In the genomic region with DNA sequence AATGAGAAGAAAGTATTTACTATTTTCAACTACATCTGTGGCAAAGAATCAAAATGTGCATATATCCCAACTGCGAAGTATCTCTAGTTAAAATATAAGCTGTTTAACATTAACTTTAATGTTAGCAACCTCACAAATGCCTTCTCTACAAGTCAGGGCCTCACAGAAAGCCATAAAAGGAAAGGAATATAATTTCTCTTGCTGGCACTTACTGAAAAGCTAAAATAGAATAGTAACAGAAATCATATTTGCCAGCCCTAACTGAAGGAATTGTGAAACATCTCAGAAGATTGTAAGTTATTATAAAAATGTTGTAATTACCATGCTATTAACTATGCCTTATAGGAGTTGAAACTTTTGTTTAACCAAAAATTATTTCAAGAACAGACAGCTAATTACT, we compare ENCODE assay signal across 8 cellular contexts.
DNase-seq lines count a peak whose midpoint lies in the region; ATAC-seq and TF ChIP-seq lines count a peak whose summit lies in the region.

No MANE protein-coding gene starts in this region.

- no peak for TF ChIP-seq POLR2A in ovary (IDR thresholded peaks at IDR 0.05)

- peak overlapping the region; percentile 82 to 99 (median 89) for H3K4me3 Mint-ChIP-seq in CD4-positive, alpha-beta memory T cell
- H3K4me3 Mint-ChIP-seq in dendritic cell treated with granulocyte-macrophage colony-stimulating factor and Interleukin-4, amounts not matched to agents 40 ng/mL and 50 ng/mL, for 4 days: peak overlapping the region; percentile 73

- H3K18ac ChIP-seq in mesendoderm (ENCODE audit: low read length): no peak overlapping the region

- H3K9me3 Mint-ChIP-seq in CD4-positive, alpha-beta memory T cell: no peaks in the 10 kb centered on the region
- peaks cover 19% of the 10 kb centered on the region for H3K9me3 Mint-ChIP-seq in dendritic cell treated with granulocyte-macrophage colony-stimulating factor and Interleukin-4, amounts not matched to agents 40 ng/mL and 50 ng/mL, for 4 days

- peak overlapping the region; percentile 18 to 41 for H3K4me3 ChIP-seq in CD4-positive, alpha-beta memory T cell (ENCODE audit: low read length in 2 of 2)
- H3K4me3 ChIP-seq in ovary: peak overlapping the region; percentile 20
- H3K4me3 ChIP-seq in mesendoderm (ENCODE audit: low read length): no peak overlapping the region

- no peak overlapping the region for H2BK15ac ChIP-seq in mesendoderm (replicated peaks; ENCODE audit: low read depth)

- H3K4me1 ChIP-seq in CD4-positive, alpha-beta memory T cell (ENCODE audit: insufficient read depth, low read length): peaks cover 77% of the 10 kb centered on the region
- H3K4me1 ChIP-seq in ovary (ENCODE audit: insufficient read depth) (no peaks in the 10 kb centered on the region), mesendoderm (ENCODE audit: control insufficient read depth, low read depth, low read length) (no peaks in the 10 kb centered on the region)

- H3K56ac ChIP-seq in mesendoderm (ENCODE audit: low read length): no peak overlapping the region

- no peak for DNase-seq in CD4-positive, alpha-beta memory T cell
- DNase-seq in NAMALWA (ENCODE audit: low spot score) (peak; percentile 49), ovary (no peak), mesendoderm (no peak)

- H2BK5ac ChIP-seq in mesendoderm (ENCODE audit: low read length): no peak overlapping the region

- peak overlapping the region; percentile 75 for H3K27ac ChIP-seq in CD4-positive, alpha-beta memory T cell (ENCODE audit: low read depth, low read length)
- H3K27ac ChIP-seq in ovary (peak overlapping the region in 1 of 2 donors; percentile 49), mesendoderm (ENCODE audit: low read depth, low read length) (no peak overlapping the region)

- no peaks in the 10 kb centered on the region for H3K27me3 ChIP-seq in CD4-positive, alpha-beta memory T cell (ENCODE audit: insufficient read depth, low read length)
- H3K27me3 ChIP-seq in ovary (no peaks in the 10 kb centered on the region), mesendoderm (ENCODE audit: insufficient read depth, low read length, poor library complexity) (no peaks in the 10 kb centered on the region)

- H2BK120ac ChIP-seq in mesendoderm (ENCODE audit: low read depth, low read length): no peak overlapping the region

- H2AK5ac ChIP-seq in mesendoderm (ENCODE audit: low read length): no peak overlapping the region

- no peak for ATAC-seq in HG03025 (IDR thresholded peaks at IDR 0.05; ENCODE audit: low FRiP score, unreplicated experiment)
- no peak for ATAC-seq in GM18907 (IDR thresholded peaks at IDR 0.05; ENCODE audit: unreplicated experiment)
- ATAC-seq in GM21737 (IDR thresholded peaks at IDR 0.05; ENCODE audit: unreplicated experiment): no peak

- H4K8ac ChIP-seq in mesendoderm (ENCODE audit: low read depth, low read length): no peak overlapping the region

- TF ChIP-seq CTCF in ovary (IDR thresholded peaks at IDR 0.05): no peak

- intact Hi-C loops in CD4-positive, alpha-beta memory T cell (cut with micrococcal nuclease): loop anchor here (2.0 to 5.0 kb wide), 2 partner anchors 15 to 1441 kb away; partner anchors contain the start of gene SIAH2
- intact Hi-C loops in dendritic cell treated with granulocyte-macrophage colony-stimulating factor and Interleukin-4, amounts not matched to agents 40 ng/mL and 50 ng/mL, for 4 days (cut with micrococcal nuclease): loop anchor here (2.0 to 5.0 kb wide), 3 partner anchors 41 to 174 kb away; partner anchors contain the start of gene MBNL1
- intact Hi-C loops in ovary (cut with DNase I): no loop called here

- H3K4me2 ChIP-seq in mesendoderm (ENCODE audit: low read length): no peak overlapping the region

- no peak overlapping the region for H3K4ac ChIP-seq in mesendoderm (ENCODE audit: low read depth, low read length)

- H4K5ac ChIP-seq in mesendoderm (ENCODE audit: low read length): no peak overlapping the region

- POLR2A ChIA-PET in CD4-positive, alpha-beta memory T cell (lab: Charles Lee; ENCODE audit: partially characterized antibody): interaction anchor here (1.0 to 12.7 kb wide), 19 partner anchors 10 to 105 kb away, joined by 3 to 267 read pairs (median 5); partner anchors contain the start of gene MBNL1

- no peaks in the 10 kb centered on the region for H3K79me1 ChIP-seq in mesendoderm (ENCODE audit: low read length)

- no peaks in the 10 kb centered on the region for H3K79me2 ChIP-seq in mesendoderm (ENCODE audit: control insufficient read depth, insufficient read depth, low read length)

- H3K9me3 ChIP-seq in CD4-positive, alpha-beta memory T cell (ENCODE audit: control insufficient read depth in 1 of 2, low read length in 2 of 2): no peaks in the 10 kb centered on the region
- H3K9me3 ChIP-seq in ovary: no peaks in the 10 kb centered on the region

- H3K23ac ChIP-seq in mesendoderm (ENCODE audit: low read length): no peak overlapping the region

- CTCF ChIA-PET in CD4-positive, alpha-beta memory T cell (lab: Charles Lee; ENCODE audit: partially characterized antibody): interaction anchor here (0.7 to 1.8 kb wide), 8 partner anchors 9 to 75 kb away, joined by 3 to 11 read pairs (median 4); partner anchors contain the start of gene MBNL1

- H3K27ac Mint-ChIP-seq in CD4-positive, alpha-beta memory T cell: peak overlapping the region; percentile 91 to 96 (median 94)
- peak overlapping the region; percentile 100 for H3K27ac Mint-ChIP-seq in dendritic cell treated with granulocyte-macrophage colony-stimulating factor and Interleukin-4, amounts not matched to agents 40 ng/mL and 50 ng/mL, for 4 days

- H3K36me3 ChIP-seq in CD4-positive, alpha-beta memory T cell (ENCODE audit: insufficient read depth, low read length): no peaks in the 10 kb centered on the region
- H3K36me3 ChIP-seq in ovary: no peaks in the 10 kb centered on the region
- no peaks in the 10 kb centered on the region for H3K36me3 ChIP-seq in mesendoderm (ENCODE audit: control insufficient read depth, insufficient read depth, low read length)

- peaks cover 37 to 77% (median 56%) of the 10 kb centered on the region in 4 donors for H3K4me1 Mint-ChIP-seq in CD4-positive, alpha-beta memory T cell
- H3K4me1 Mint-ChIP-seq in dendritic cell treated with granulocyte-macrophage colony-stimulating factor and Interleukin-4, amounts not matched to agents 40 ng/mL and 50 ng/mL, for 4 days (ENCODE audit: low read depth): peaks cover 47% of the 10 kb centered on the region

- no peak overlapping the region for H3K9ac ChIP-seq in mesendoderm (ENCODE audit: low read length)

- H3K36me3 Mint-ChIP-seq in CD4-positive, alpha-beta memory T cell: peaks cover 0 to 6% of the 10 kb centered on the region in 2 donors
- H3K36me3 Mint-ChIP-seq in dendritic cell treated with granulocyte-macrophage colony-stimulating factor and Interleukin-4, amounts not matched to agents 40 ng/mL and 50 ng/mL, for 4 days (ENCODE audit: low read depth): peaks cover 16% of the 10 kb centered on the region

- no peak for TF ChIP-seq EP300 in ovary (IDR thresholded peaks at IDR 0.05)

- WGBS in ovary, 3 donors: 49 to 61% (median 56%) methylated on average over 1 of the region's 1 CpG
- WGBS in mesendoderm (ENCODE audit: extremely low coverage, insufficient coverage, low lambda C conversion rate): no CpG with 5 or more reads among the region's 1 CpG

- H3K27me3 Mint-ChIP-seq in CD4-positive, alpha-beta memory T cell: no peaks in the 10 kb centered on the region
- no peaks in the 10 kb centered on the region for H3K27me3 Mint-ChIP-seq in dendritic cell treated with granulocyte-macrophage colony-stimulating factor and Interleukin-4, amounts not matched to agents 40 ng/mL and 50 ng/mL, for 4 days

Comparison
In these comparisons a context has a peak if more than half of its experiments do, and no peak if none do; other contexts are left out.
1. intact Hi-C loops: an anchor here in CD4-positive, alpha-beta memory T cell (2.0 to 5.0 kb wide) and dendritic cell treated with granulocyte-macrophage colony-stimulating factor and Interleukin-4, amounts not matched to agents 40 ng/mL and 50 ng/mL, for 4 days (2.0 to 5.0 kb wide); none called in ovary.